In the genomic region with DNA sequence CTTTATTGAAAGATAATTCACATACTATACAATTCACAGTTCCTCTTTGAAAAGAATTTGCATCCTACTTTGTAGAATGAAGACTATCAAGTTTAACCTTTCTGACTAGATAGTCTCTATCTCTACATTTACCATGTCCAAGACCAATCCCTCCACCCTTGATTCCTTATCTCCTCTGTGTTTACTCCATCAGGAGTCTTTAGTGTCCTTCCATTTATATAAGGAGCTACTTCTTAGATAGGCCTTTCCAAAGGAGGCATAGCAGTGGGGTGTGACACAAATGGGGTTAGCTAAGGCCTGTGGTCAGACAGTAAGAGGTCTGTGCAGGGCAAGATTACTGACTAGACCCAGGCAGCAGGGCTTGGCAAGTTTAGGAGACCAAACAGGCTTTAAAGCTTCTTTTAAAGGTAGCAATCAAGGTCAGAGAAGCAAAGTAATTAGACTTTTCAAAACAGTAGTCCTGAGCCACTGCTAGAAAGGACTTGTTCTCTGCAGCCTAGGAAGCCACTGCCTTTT, we compare ENCODE assay signal across 1 cellular context.
TF ChIP-seq lines count a peak whose summit lies in the region.

No MANE protein-coding gene starts in this region.

TF ChIP-seq in SK-N-SH, 30 proteins besides CTCF, POLR2A, EP300 and RAD21 (continued from another document):
- TF ChIP-seq, protein P1, sequence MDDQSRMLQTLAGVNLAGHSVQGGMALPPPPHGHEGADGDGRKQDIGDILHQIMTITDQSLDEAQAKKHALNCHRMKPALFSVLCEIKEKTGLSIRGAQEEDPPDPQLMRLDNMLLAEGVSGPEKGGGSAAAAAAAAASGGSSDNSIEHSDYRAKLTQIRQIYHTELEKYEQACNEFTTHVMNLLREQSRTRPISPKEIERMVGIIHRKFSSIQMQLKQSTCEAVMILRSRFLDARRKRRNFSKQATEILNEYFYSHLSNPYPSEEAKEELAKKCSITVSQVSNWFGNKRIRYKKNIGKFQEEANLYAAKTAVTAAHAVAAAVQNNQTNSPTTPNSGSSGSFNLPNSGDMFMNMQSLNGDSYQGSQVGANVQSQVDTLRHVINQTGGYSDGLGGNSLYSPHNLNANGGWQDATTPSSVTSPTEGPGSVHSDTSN (IDR thresholded peaks at IDR 0.05) = no peak
- TF ChIP-seq TCF12 (IDR thresholded peaks at IDR 0.05) (no peak), TEAD4 (IDR thresholded peaks at IDR 0.05; ENCODE audit: borderline replicate concordance, insufficient read depth) (no peak), FOSL2 (IDR thresholded peaks at IDR 0.05; ENCODE audit: borderline replicate concordance, low read depth) (no peak), SMC3 (IDR thresholded peaks at IDR 0.05; ENCODE audit: low read depth, low read length) (no peak), TAF1 (IDR thresholded peaks at IDR 0.05; ENCODE audit: borderline replicate concordance, low read depth, low read length) (no peak), RXRA (IDR thresholded peaks at IDR 0.05; ENCODE audit: borderline replicate concordance, low read depth) (no peak)
